Comparison of ENCODE assay signal across 16 cellular contexts in genomic region chr2:105183555-105184323, GRCh38. TPM values are rescaled to one million over a fixed set of nuclear protein-coding genes. Genes with fewer than 3 reads are reported as not detected.
DNase-seq lines count a peak whose midpoint lies in the region; ATAC-seq, FAIRE-seq and TF ChIP-seq lines count a peak whose summit lies in the region.
"Had no signal": no experiment of that assay in that cellular context is flagged by ENCODE, and none has a peak within 500 bp of the region (broad histone marks: within the 10 kb centered on the region; RNA-seq: fewer than 3 reads in every experiment).

No MANE protein-coding gene starts in this region.

- H3K4me2 ChIP-seq in KMS-11: peak overlapping the region; percentile 45; the same call in 1 of the 2 replicates

- H3K4me1 ChIP-seq in KMS-11 (ENCODE audit: low read depth, poor library complexity, severe bottlenecking): peaks cover 41% of the 10 kb centered on the region
- peaks cover 0 to 2% of the 10 kb centered on the region in 2 donors for H3K4me1 ChIP-seq in kidney (ENCODE audit: control insufficient read depth in 1 of 2, insufficient read depth in 1 of 2, low read depth in 1 of 2, low read length in 2 of 2)
- no peaks in the 10 kb centered on the region for H3K4me1 ChIP-seq in CD8-positive, alpha-beta memory T cell (ENCODE audit: insufficient read depth, low read length)
- H3K4me1 ChIP-seq: pancreas had no signal

- H3K9ac ChIP-seq in KMS-11 (no peak overlapping the region), kidney (ENCODE audit: low read length in 2 of 2) (no peak overlapping the region)

- no peak overlapping the region for H3K4me3 ChIP-seq in KMS-11 (IDR thresholded peaks at IDR 0.05; ENCODE audit: insufficient read depth, low read depth, low read length)
- H3K4me3 ChIP-seq in kidney (ENCODE audit: low read length in 2 of 2): no peak overlapping the region
- H3K4me3 ChIP-seq in CD8-positive, alpha-beta memory T cell (ENCODE audit: low read length): no peak overlapping the region
- H3K4me3 ChIP-seq: pancreas had no signal

- H3K9me3 Mint-ChIP-seq in CD8-positive, alpha-beta memory T cell: no peaks in the 10 kb centered on the region
- H3K9me3 Mint-ChIP-seq: activated T-cell treated with anti-CD3 and anti-CD28 coated beads, Interleukin-2, amount 50 U/mL, for 72 hours; stimulated activated effector memory CD8-positive, alpha-beta T cell treated with anti-CD3 and anti-CD28 coated beads, Interleukin-12 subunit alpha, Interleukin-12 subunit beta, amount 100 ng/mL, for 72 hours had no signal

- H4K20me1 ChIP-seq in KMS-11 (ENCODE audit: insufficient read depth): no peaks in the 10 kb centered on the region

- no peaks in the 10 kb centered on the region for H3K36me3 Mint-ChIP-seq in CD8-positive, alpha-beta memory T cell
- H3K36me3 Mint-ChIP-seq: stimulated activated effector memory CD8-positive, alpha-beta T cell treated with anti-CD3 and anti-CD28 coated beads, Interleukin-12 subunit alpha, Interleukin-12 subunit beta, amount 100 ng/mL, for 72 hours had no signal

- H3K27me3 ChIP-seq in KMS-11 (ENCODE audit: insufficient read depth, low read depth): no peaks in the 10 kb centered on the region
- peaks cover 4% of the 10 kb centered on the region for H3K27me3 ChIP-seq in CD8-positive, alpha-beta memory T cell (ENCODE audit: insufficient read depth, low read length, poor library complexity, severe bottlenecking)
- H3K27me3 ChIP-seq: pancreas had no signal

- POLR2A ChIA-PET in CD8-positive, alpha-beta memory T cell (lab: Charles Lee): no interaction called here

- H3K79me2 ChIP-seq in KMS-11 (ENCODE audit: insufficient read depth, low read depth): no peaks in the 10 kb centered on the region

- FAIRE-seq in kidney (lab: Jason Lieb, UNC): no peak
- FAIRE-seq: pancreas had no signal

- H3K36me3 ChIP-seq in KMS-11 (ENCODE audit: insufficient read depth): no peaks in the 10 kb centered on the region
- H3K36me3 ChIP-seq in kidney (ENCODE audit: control insufficient read depth in 1 of 2, insufficient read depth in 2 of 2, low read length in 2 of 2): no peaks in the 10 kb centered on the region
- no peaks in the 10 kb centered on the region for H3K36me3 ChIP-seq in CD8-positive, alpha-beta memory T cell (ENCODE audit: insufficient read depth, low read length)
- H3K36me3 ChIP-seq: pancreas had no signal

- no peaks in the 10 kb centered on the region for H3K4me1 Mint-ChIP-seq in CD8-positive, alpha-beta memory T cell

- in situ Hi-C loops in GM13976 (cut with MboI; ENCODE audit: low sequenced_read_pairs, unreplicated experiment) (no loop called here), ACHN (cut with HindIII; ENCODE audit: low pct_ligation_motif_present, low pct_unique_long_range_greater_than_20kb, low sequenced_read_pairs) (no loop called here)

- no peak for TF ChIP-seq CTCF in GM13976 (IDR thresholded peaks at IDR 0.05; ENCODE audit: borderline replicate concordance, control extremely low read depth, extremely low read depth, insufficient read depth, missing control alignments)
- TF ChIP-seq CTCF in GM20000 (IDR thresholded peaks at IDR 0.05; ENCODE audit: extremely low read depth, missing control alignments): no peak
- TF ChIP-seq CTCF in KMS-11 (conservative IDR thresholded peaks at IDR 0.05; ENCODE audit: low read depth, low read length): no peak
- TF ChIP-seq CTCF in kidney (IDR thresholded peaks at IDR 0.05; ENCODE audit: borderline replicate concordance, extremely low read depth, insufficient read depth): no peak

- H2AFZ ChIP-seq in KMS-11 (ENCODE audit: low read depth): no peak overlapping the region

- peak; percentile 47 for DNase-seq in GM13976 (ENCODE audit: low spot score)
- peak; percentile 35 for DNase-seq in GM20000 (ENCODE audit: low spot score)
- no peak for DNase-seq in kidney
- no peak for DNase-seq in ACHN
- no peak for DNase-seq in NCI-H345 (lab: John Stamatoyannopoulos, UW)
- DNase-seq in CD8-positive, alpha-beta memory T cell: no peak
- DNase-seq: activated T-cell treated with anti-CD3 and anti-CD28 coated beads, Interleukin-2, amount 50 U/mL, for 72 hours; aorta; DMS79 treated with DMSO at 0.1 percent for 48 hours; NCI-H2029 treated with DMSO at 0.1 percent for 48 hours; pancreas; stimulated activated CD4-positive, alpha-beta T cell treated with anti-CD3 and anti-CD28 coated beads, Interleukin-2, amount 100 ng/mL, for 24 hours had no signal

- H3K9me3 ChIP-seq in kidney (ENCODE audit: control insufficient read depth in 1 of 2, low read length in 2 of 2): no peaks in the 10 kb centered on the region
- H3K9me3 ChIP-seq in CD8-positive, alpha-beta memory T cell (ENCODE audit: low read length): no peaks in the 10 kb centered on the region
- H3K9me3 ChIP-seq: pancreas had no signal

- no peak overlapping the region for H3K27ac Mint-ChIP-seq in CD8-positive, alpha-beta memory T cell
- H3K27ac Mint-ChIP-seq: activated T-cell treated with anti-CD3 and anti-CD28 coated beads, Interleukin-2, amount 50 U/mL, for 72 hours; stimulated activated effector memory CD8-positive, alpha-beta T cell treated with anti-CD3 and anti-CD28 coated beads, Interleukin-12 subunit alpha, Interleukin-12 subunit beta, amount 100 ng/mL, for 72 hours had no signal

- no peak overlapping the region for H3K27ac ChIP-seq in KMS-11
- no peak overlapping the region for H3K27ac ChIP-seq in kidney (ENCODE audit: low read depth in 2 of 2, low read length in 2 of 2)
- H3K27ac ChIP-seq in CD8-positive, alpha-beta memory T cell (ENCODE audit: low read depth, low read length): no peak overlapping the region
- H3K27ac ChIP-seq: pancreas had no signal

- no peak overlapping the region for H3K4me3 Mint-ChIP-seq in CD8-positive, alpha-beta memory T cell
- H3K4me3 Mint-ChIP-seq: activated T-cell treated with anti-CD3 and anti-CD28 coated beads, Interleukin-2, amount 50 U/mL, for 72 hours; stimulated activated effector memory CD8-positive, alpha-beta T cell treated with anti-CD3 and anti-CD28 coated beads, Interleukin-12 subunit alpha, Interleukin-12 subunit beta, amount 100 ng/mL, for 72 hours had no signal

- peak; percentile 66 for ATAC-seq in HG02852 (IDR thresholded peaks at IDR 0.05; ENCODE audit: unreplicated experiment)
- ATAC-seq: activated T-cell treated with anti-CD3 and anti-CD28 coated beads, Interleukin-2, amount 50 U/mL, for 72 hours; stimulated activated effector memory CD8-positive, alpha-beta T cell treated with anti-CD3 and anti-CD28 coated beads, Interleukin-12 subunit alpha, Interleukin-12 subunit beta, amount 100 ng/mL, for 72 hours had no signal

- CTCF ChIA-PET in CD8-positive, alpha-beta memory T cell (lab: Charles Lee): no interaction called here

- H3K27me3 Mint-ChIP-seq in CD8-positive, alpha-beta memory T cell: peaks cover 9 to 29% of the 10 kb centered on the region in 2 donors

- intact Hi-C loops in kidney (cut with DNase I): no loop called here

RNA-seq across cellular contexts. Expression of gene GPR45, which starts 57.8 kb away (rescaled TPM):
- total RNA-seq in kidney: not detected
- not detected for polyA plus RNA-seq in kidney (ENCODE audit: insufficient read depth, low read depth, low replicate concordance)
- total RNA-seq in CD8-positive, alpha-beta memory T cell: not detected
- polyA plus RNA-seq in CD8-positive, alpha-beta memory T cell: not detected
- total RNA-seq: activated T-cell treated with anti-CD3 and anti-CD28 coated beads, Interleukin-2, amount 50 U/mL, for 72 hours; aorta; mesenteric fat pad; pancreas had no signal

Comparison
In these comparisons a context has a peak if more than half of its experiments do, and no peak if none do; other contexts are left out.
1. DNase-seq: peak in GM13976 (single experiment) and GM20000 (single experiment); none in kidney (single experiment), ACHN (single experiment), NCI-H345 (single experiment) and CD8-positive, alpha-beta memory T cell (0 of 5).